ENCODE assay signal across 8 cellular contexts in the genomic region with DNA sequence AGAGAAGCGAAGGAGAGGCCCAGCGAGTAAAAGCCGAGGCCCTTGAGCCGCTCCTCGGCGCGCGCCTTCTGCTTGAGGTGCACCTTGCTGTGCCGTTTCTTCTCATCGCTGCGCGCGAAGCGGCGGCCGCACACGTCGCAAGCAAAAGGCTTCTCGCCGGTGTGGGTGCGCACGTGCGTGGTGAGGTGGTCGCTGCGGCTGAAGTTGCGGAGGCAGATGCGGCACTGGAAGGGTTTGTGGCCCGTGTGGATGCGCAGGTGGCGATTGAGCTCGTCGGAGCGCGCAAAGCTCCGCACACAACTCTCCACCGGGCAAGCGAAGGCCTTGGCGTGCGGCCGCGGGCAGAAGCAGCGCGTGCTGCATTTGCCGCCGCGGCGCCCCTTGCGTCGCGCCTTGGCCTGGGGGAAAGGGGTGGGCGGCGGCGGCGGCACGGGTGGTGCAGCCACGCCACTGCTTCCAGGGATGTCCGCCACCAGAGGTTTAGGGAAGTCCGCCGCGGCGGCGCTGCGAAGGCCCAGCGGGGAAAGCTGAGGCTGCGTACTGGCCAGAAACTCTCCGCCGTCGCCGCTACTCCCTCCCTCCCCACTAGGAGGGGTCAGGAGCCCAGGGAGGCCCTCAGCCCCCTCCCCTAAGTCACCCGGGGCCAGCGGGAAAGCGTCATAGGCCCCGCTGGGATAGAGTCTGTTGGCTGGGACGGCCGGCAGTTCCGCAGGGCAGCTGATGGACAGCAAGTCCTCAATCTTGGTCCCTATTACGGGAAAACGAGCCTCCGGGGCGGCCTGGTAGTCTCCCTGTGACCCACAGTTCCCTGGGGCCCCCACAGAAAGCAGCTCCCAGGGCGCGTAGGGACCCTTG. TPM values are rescaled to one million over a fixed set of nuclear protein-coding genes. Genes with fewer than 3 reads are reported as not detected.
DNase-seq lines count a peak whose midpoint lies in the region; ATAC-seq and TF ChIP-seq lines count a peak whose summit lies in the region.

No MANE protein-coding gene starts in this region.

- H3K4me3 Mint-ChIP-seq in activated CD8-positive, alpha-beta memory T cell treated with anti-CD3 and anti-CD28 coated beads, Interleukin-2, amount 10 ng/mL, durations not matched to agents 7 days and 5 days: no peak overlapping the region
- H3K4me3 Mint-ChIP-seq in stimulated activated naive CD8-positive, alpha-beta T cell treated with anti-CD3 and anti-CD28 coated beads, Interleukin-15, Interleukin-2, amounts not matched to agents 100 ng/mL and 50 ng/mL, for 24 hours: peak overlapping the region; percentile 63

- peaks cover 82% of the 10 kb centered on the region for H3K27me3 Mint-ChIP-seq in activated CD8-positive, alpha-beta memory T cell treated with anti-CD3 and anti-CD28 coated beads, Interleukin-2, amount 10 ng/mL, durations not matched to agents 7 days and 5 days
- H3K27me3 Mint-ChIP-seq in stimulated activated naive CD8-positive, alpha-beta T cell treated with anti-CD3 and anti-CD28 coated beads, Interleukin-15, Interleukin-2, amounts not matched to agents 100 ng/mL and 50 ng/mL, for 24 hours: peaks cover 55% of the 10 kb centered on the region

- no peak for TF ChIP-seq CTCF in gastroesophageal sphincter (IDR thresholded peaks at IDR 0.05)
- no peak for TF ChIP-seq CTCF in ascending aorta (IDR thresholded peaks at IDR 0.05)

- DNase-seq in activated CD8-positive, alpha-beta memory T cell treated with anti-CD3 and anti-CD28 coated beads, Interleukin-2, amount 10 ng/mL, durations not matched to agents 7 days and 5 days: no peak
- DNase-seq in activated CD8-positive, alpha-beta memory T cell treated with anti-CD3 and anti-CD28 coated beads, Interleukin-2, amount 50 U/mL, for 4 hours: no peak
- no peak for DNase-seq in central memory CD4-positive, alpha-beta T cell
- DNase-seq in ascending aorta (ENCODE audit: low spot score in 2 of 2): no peak

- H3K27ac ChIP-seq in gastroesophageal sphincter: no peak overlapping the region
- no peak overlapping the region for H3K27ac ChIP-seq in ascending aorta

- peak; percentile 9 for ATAC-seq in activated CD8-positive, alpha-beta memory T cell treated with anti-CD3 and anti-CD28 coated beads, Interleukin-2, amount 10 ng/mL, durations not matched to agents 7 days and 5 days
- ATAC-seq in SK-N-SH treated with all-trans-retinoic acid at 6 μM for 48 hours (peak; percentile 36), gastroesophageal sphincter (peak; percentile 13), HG03095 (IDR thresholded peaks at IDR 0.05; ENCODE audit: unreplicated experiment) (no peak)

- H3K4me3 ChIP-seq in gastroesophageal sphincter (peak overlapping the region in 1 of 2 donors; percentile 28), ascending aorta (peak overlapping the region in 1 of 2 donors; percentile 21)

- CTCF ChIA-PET in activated CD8-positive, alpha-beta memory T cell treated with anti-CD3 and anti-CD28 coated beads, Interleukin-2, amount 10 ng/mL, durations not matched to agents 7 days and 5 days (lab: Charles Lee): interaction anchor here (0.6 to 5.9 kb wide), 8 partner anchors 13 to 114 kb away, joined by 3 to 56 read pairs (median 16); a partner anchor contains a TSS

- no peak for TF ChIP-seq EP300 in gastroesophageal sphincter (IDR thresholded peaks at IDR 0.05)

- peaks cover 16% of the 10 kb centered on the region for H3K4me1 Mint-ChIP-seq in activated CD8-positive, alpha-beta memory T cell treated with anti-CD3 and anti-CD28 coated beads, Interleukin-2, amount 10 ng/mL, durations not matched to agents 7 days and 5 days
- peaks cover 11% of the 10 kb centered on the region for H3K4me1 Mint-ChIP-seq in stimulated activated naive CD8-positive, alpha-beta T cell treated with anti-CD3 and anti-CD28 coated beads, Interleukin-15, Interleukin-2, amounts not matched to agents 100 ng/mL and 50 ng/mL, for 24 hours (ENCODE audit: low read depth)

- H3K27ac Mint-ChIP-seq in activated CD8-positive, alpha-beta memory T cell treated with anti-CD3 and anti-CD28 coated beads, Interleukin-2, amount 10 ng/mL, durations not matched to agents 7 days and 5 days: no peak overlapping the region
- no peak overlapping the region for H3K27ac Mint-ChIP-seq in stimulated activated naive CD8-positive, alpha-beta T cell treated with anti-CD3 and anti-CD28 coated beads, Interleukin-15, Interleukin-2, amounts not matched to agents 100 ng/mL and 50 ng/mL, for 24 hours

- H3K36me3 ChIP-seq in gastroesophageal sphincter (no peaks in the 10 kb centered on the region), ascending aorta (no peaks in the 10 kb centered on the region)

- WGBS in gastroesophageal sphincter (ENCODE audit: low coverage in 1 of 2), 2 donors: no CpG with 5 or more reads among the region's 82 CpGs

- intact Hi-C loops in ascending aorta (cut with DNase I): no loop called here

- H3K27me3 ChIP-seq in gastroesophageal sphincter: peaks cover 100% of the 10 kb centered on the region
- H3K27me3 ChIP-seq in ascending aorta: peaks cover 29% of the 10 kb centered on the region

- H3K9me3 Mint-ChIP-seq in activated CD8-positive, alpha-beta memory T cell treated with anti-CD3 and anti-CD28 coated beads, Interleukin-2, amount 10 ng/mL, durations not matched to agents 7 days and 5 days (ENCODE audit: low read depth): no peaks in the 10 kb centered on the region
- H3K9me3 Mint-ChIP-seq in stimulated activated naive CD8-positive, alpha-beta T cell treated with anti-CD3 and anti-CD28 coated beads, Interleukin-15, Interleukin-2, amounts not matched to agents 100 ng/mL and 50 ng/mL, for 24 hours: no peaks in the 10 kb centered on the region

- H3K4me1 ChIP-seq in gastroesophageal sphincter: peaks cover 0 to 31% (median 10%) of the 10 kb centered on the region in 3 donors
- H3K4me1 ChIP-seq in ascending aorta: peaks cover 0 to 3% of the 10 kb centered on the region in 2 donors

- TF ChIP-seq POLR2A in gastroesophageal sphincter (IDR thresholded peaks at IDR 0.05): no peak

- H3K9me3 ChIP-seq in gastroesophageal sphincter (no peaks in the 10 kb centered on the region), ascending aorta (no peaks in the 10 kb centered on the region)

- H3K36me3 Mint-ChIP-seq in activated CD8-positive, alpha-beta memory T cell treated with anti-CD3 and anti-CD28 coated beads, Interleukin-2, amount 10 ng/mL, durations not matched to agents 7 days and 5 days: no peaks in the 10 kb centered on the region
- H3K36me3 Mint-ChIP-seq in stimulated activated naive CD8-positive, alpha-beta T cell treated with anti-CD3 and anti-CD28 coated beads, Interleukin-15, Interleukin-2, amounts not matched to agents 100 ng/mL and 50 ng/mL, for 24 hours (ENCODE audit: low read depth): no peaks in the 10 kb centered on the region

TF ChIP-seq in SK-N-SH treated with all-trans-retinoic acid at 6 μM for 48 hours, 23 proteins besides CTCF, POLR2A, EP300 and RAD21:
- TF ChIP-seq TCF4 (CRISPR knock-in tag; IDR thresholded peaks at IDR 0.05; ENCODE audit: borderline replicate concordance) (no peak), BACH2 (CRISPR knock-in tag; IDR thresholded peaks at IDR 0.05; ENCODE audit: borderline replicate concordance) (no peak), OSR1 (CRISPR knock-in tag; IDR thresholded peaks at IDR 0.05) (no peak)

RNA-seq across cellular contexts. Expression of a gene that starts 1.7 kb away (rescaled TPM):
- under 1 TPM; 0.09 to 0.15 TPM for total RNA-seq in activated CD8-positive, alpha-beta memory T cell treated with anti-CD3 and anti-CD28 coated beads, Interleukin-2, amount 10 ng/mL, durations not matched to agents 7 days and 5 days
- total RNA-seq in gastroesophageal sphincter (not detected), ascending aorta (not detected)

RNA-seq across cellular contexts. Expression of a gene that starts 7.4 kb away (rescaled TPM):
- 10 to 100 TPM; 28.2 to 31.5 TPM for total RNA-seq in activated CD8-positive, alpha-beta memory T cell treated with anti-CD3 and anti-CD28 coated beads, Interleukin-2, amount 10 ng/mL, durations not matched to agents 7 days and 5 days
- total RNA-seq in gastroesophageal sphincter (1 to 10 TPM; 2.2 to 5.4 (median 4.0) TPM), ascending aorta (5.2 TPM)

RNA-seq across cellular contexts. Expression of a gene that starts 57.6 kb away (rescaled TPM):
- total RNA-seq in activated CD8-positive, alpha-beta memory T cell treated with anti-CD3 and anti-CD28 coated beads, Interleukin-2, amount 10 ng/mL, durations not matched to agents 7 days and 5 days: 100 to 1,000 TPM; 362 to 449 TPM
- total RNA-seq in gastroesophageal sphincter (100 to 1,000 TPM; 221 to 258 (median 240) TPM), ascending aorta (226 TPM)

RNA-seq across cellular contexts. Expression of a gene that starts 58.6 kb away (rescaled TPM):
- 10 to 100 TPM; 13.7 to 14.7 TPM for total RNA-seq in activated CD8-positive, alpha-beta memory T cell treated with anti-CD3 and anti-CD28 coated beads, Interleukin-2, amount 10 ng/mL, durations not matched to agents 7 days and 5 days
- total RNA-seq in gastroesophageal sphincter: 10 to 100 TPM; 21.7 to 37.5 (median 30.2) TPM
- total RNA-seq in ascending aorta: 77.0 TPM
